ENCODE assay signal across 11 cellular contexts in genomic region chr3:180646187-180646790, GRCh38. TPM values are rescaled to one million over a fixed set of nuclear protein-coding genes. Genes with fewer than 3 reads are reported as not detected.
DNase-seq lines count a peak whose midpoint lies in the region; ATAC-seq, FAIRE-seq and TF ChIP-seq lines count a peak whose summit lies in the region.
"Had no signal": no experiment of that assay in that cellular context is flagged by ENCODE, and none has a peak within 500 bp of the region (broad histone marks: within the 10 kb centered on the region; RNA-seq: fewer than 3 reads in every experiment).

No MANE protein-coding gene starts in this region.

- H3K27me3 ChIP-seq in Karpas-422 (ENCODE audit: low read length) (no peaks in the 10 kb centered on the region), heart right ventricle (peaks cover 0 to 11% (median 0%) of the 10 kb centered on the region in 7 donors)

- H3K9me3 ChIP-seq in Karpas-422 (ENCODE audit: low read length) = no peaks in the 10 kb centered on the region
- no peaks in the 10 kb centered on the region for H3K9me3 ChIP-seq in heart right ventricle
- no peaks in the 10 kb centered on the region for H3K9me3 ChIP-seq in kidney (ENCODE audit: control insufficient read depth in 1 of 2, low read length in 2 of 2)

- FAIRE-seq in kidney (lab: Jason Lieb, UNC) = no peak

- H3K27ac ChIP-seq in Karpas-422 (ENCODE audit: low read length) (no peak overlapping the region), heart right ventricle (no peak overlapping the region), kidney (ENCODE audit: low read depth in 2 of 2, low read length in 2 of 2) (no peak overlapping the region)

- H3K4me3 ChIP-seq in Karpas-422 (ENCODE audit: low read length) (no peak overlapping the region), fibroblast of pulmonary artery (replicated peaks; ENCODE audit: low read depth, low read length) (no peak overlapping the region), heart right ventricle (no peak overlapping the region), kidney (ENCODE audit: low read length in 2 of 2) (no peak overlapping the region)

- WGBS in heart right ventricle, 2 donors = 30 to 39% methylated on average over 1 of the region's 1 CpG

- H3K79me2 ChIP-seq in Karpas-422 (ENCODE audit: low read length) = no peaks in the 10 kb centered on the region

- ATAC-seq in GM21619 (IDR thresholded peaks at IDR 0.05; ENCODE audit: unreplicated experiment) (peak; percentile 67), heart right ventricle (no peak)

- no peak overlapping the region for H3K4me2 ChIP-seq in Karpas-422 (ENCODE audit: low read depth, low read length, poor library complexity, severe bottlenecking)

- intact Hi-C loops in posterior vena cava (cut with DNase I) = no loop called here
- intact Hi-C loops in heart right ventricle (cut with DNase I) = loop anchor here in 1 of 10 donors (5.0 kb wide), 1 partner anchor 526 kb away; no protein-coding TSS in a partner anchor
- intact Hi-C loops in kidney (cut with DNase I) = no loop called here

- H3K9me2 ChIP-seq in Karpas-422 (replicated peaks; ENCODE audit: insufficient read depth, low read length) = no peaks in the 10 kb centered on the region

- no peak overlapping the region for H3K9ac ChIP-seq in Karpas-422 (ENCODE audit: low read length)
- H3K9ac ChIP-seq in kidney (ENCODE audit: low read length in 2 of 2) = no peak overlapping the region

- no peaks in the 10 kb centered on the region for H4K20me1 ChIP-seq in Karpas-422 (ENCODE audit: insufficient read depth, low read depth, low read length)

- peak; percentile 43 for DNase-seq in Karpas-422
- DNase-seq in fibroblast of pulmonary artery (ENCODE audit: low read depth) = peak; percentile 2
- DNase-seq in posterior vena cava (ENCODE audit: low spot score) = no peak
- DNase-seq in hippocampal formation (lab: John Stamatoyannopoulos, UW) = no peak
- no peak for DNase-seq in heart right ventricle
- DNase-seq in kidney = no peak
- DNase-seq: effector memory CD4-positive, alpha-beta T cell; midbrain had no signal

- no peaks in the 10 kb centered on the region for H3K4me1 ChIP-seq in Karpas-422 (ENCODE audit: low read length)
- no peaks in the 10 kb centered on the region for H3K4me1 ChIP-seq in heart right ventricle
- no peaks in the 10 kb centered on the region for H3K4me1 ChIP-seq in kidney (ENCODE audit: control insufficient read depth in 1 of 2, insufficient read depth in 1 of 2, low read depth in 1 of 2, low read length in 2 of 2)

- TF ChIP-seq CTCF in GM12872 (IDR thresholded peaks at IDR 0.05; ENCODE audit: insufficient read depth, low read depth, low read length) (peak; percentile 39; the same call in 2 of the 3 replicates), fibroblast of pulmonary artery (IDR thresholded peaks at IDR 0.05; ENCODE audit: low read length, missing control alignments) (peak; percentile 20), heart right ventricle (IDR thresholded peaks at IDR 0.05) (peak in 3 of 9 donors; percentile 6 to 19 (median 10)), kidney (IDR thresholded peaks at IDR 0.05; ENCODE audit: borderline replicate concordance, extremely low read depth, insufficient read depth) (no peak)

- H3K36me3 ChIP-seq in Karpas-422 (ENCODE audit: insufficient read depth, low read length) (no peaks in the 10 kb centered on the region), heart right ventricle (no peaks in the 10 kb centered on the region), kidney (ENCODE audit: control insufficient read depth in 1 of 2, insufficient read depth in 2 of 2, low read length in 2 of 2) (no peaks in the 10 kb centered on the region)

- H2AFZ ChIP-seq in Karpas-422 (ENCODE audit: low read length) = no peak overlapping the region

RNA-seq across cellular contexts. Expression of gene CCDC39, which starts 33.0 kb away (rescaled TPM):
- not detected in 2 replicates for total RNA-seq in Karpas-422 (2014; rRNA removed; shearing (Covaris generic); ENCODE audit: low replicate concordance)
- under 1 TPM; 0.65 to 0.90 TPM for total RNA-seq in posterior vena cava
- total RNA-seq in heart right ventricle = not detected
- under 1 TPM in 1 of 2 donors, not detected in 1; 0.15 TPM for polyA plus RNA-seq in heart right ventricle
- total RNA-seq in kidney = 0.60 TPM
- polyA plus RNA-seq in kidney (ENCODE audit: insufficient read depth, low read depth, low replicate concordance) = not detected
- total RNA-seq: RPMI7951 had no signal

RNA-seq across cellular contexts. Expression of gene TTC14, which starts 44.3 kb away (rescaled TPM):
- 54.8 and 99.9 TPM in 2 replicates for total RNA-seq in Karpas-422 (2014; rRNA removed; shearing (Covaris generic); ENCODE audit: low replicate concordance)
- total RNA-seq in posterior vena cava (10 to 100 TPM; 42.9 to 43.3 TPM), heart right ventricle (10 to 100 TPM in 8 of 10 donors, 1 to 10 TPM in 2; 8.2 to 19.5 (median 11.3) TPM), kidney (52.8 TPM)
- polyA plus RNA-seq in heart right ventricle (10 to 100 TPM in 1 of 2 donors, 1 to 10 TPM in 1; 6.3 to 23.3 TPM), kidney (ENCODE audit: insufficient read depth, low read depth, low replicate concordance) (28.5 TPM)

Comparison
In these comparisons a context has a peak if more than half of its experiments do, and no peak if none do; other contexts are left out.
1. DNase-seq: peak in Karpas-422 (single experiment) and fibroblast of pulmonary artery (single experiment); none in posterior vena cava (single experiment), hippocampal formation (0 of 2), heart right ventricle (0 of 2) and kidney (single experiment).